1 cellular context compared by ENCODE assay signal in the genomic region with DNA sequence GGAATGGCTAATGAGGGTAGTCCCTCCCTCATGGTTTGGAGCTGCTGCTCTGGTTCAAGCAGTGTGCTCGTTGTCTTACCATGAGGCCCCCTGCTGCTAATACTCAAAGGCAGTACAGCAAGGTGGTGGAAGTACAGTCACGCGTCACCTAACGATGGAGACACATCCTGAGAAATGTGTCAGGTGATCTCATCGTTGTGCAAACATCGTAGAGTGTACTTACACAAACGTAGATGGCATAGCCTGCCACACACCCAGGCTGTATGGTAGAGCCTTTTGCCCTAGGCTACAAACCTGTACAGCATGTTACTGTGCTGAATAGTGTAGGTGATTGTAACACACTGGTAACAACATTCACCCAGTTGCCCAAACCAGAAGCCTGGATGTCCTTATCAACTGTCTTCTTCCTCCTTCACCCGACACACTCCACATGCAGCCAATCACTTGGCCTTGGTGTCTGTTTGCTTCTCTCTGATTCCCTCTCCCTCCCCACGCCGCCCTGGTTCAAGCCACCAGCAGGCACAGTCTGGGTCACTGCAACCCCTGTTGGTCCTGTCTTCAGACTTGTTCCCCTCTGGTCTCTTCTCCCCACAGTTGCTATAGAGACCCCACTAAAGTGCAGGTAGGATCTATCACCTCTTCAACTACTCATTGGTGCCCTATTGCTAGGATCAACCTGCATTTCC.
TF ChIP-seq lines count a peak whose summit lies in the region.

No MANE protein-coding gene starts in this region.

TF ChIP-seq in GM23338, 12 proteins besides CTCF, POLR2A, EP300 and RAD21:
- TF ChIP-seq ZNF462 (CRISPR knock-in tag; IDR thresholded peaks at IDR 0.05): no peak
- TF ChIP-seq, protein P1, sequence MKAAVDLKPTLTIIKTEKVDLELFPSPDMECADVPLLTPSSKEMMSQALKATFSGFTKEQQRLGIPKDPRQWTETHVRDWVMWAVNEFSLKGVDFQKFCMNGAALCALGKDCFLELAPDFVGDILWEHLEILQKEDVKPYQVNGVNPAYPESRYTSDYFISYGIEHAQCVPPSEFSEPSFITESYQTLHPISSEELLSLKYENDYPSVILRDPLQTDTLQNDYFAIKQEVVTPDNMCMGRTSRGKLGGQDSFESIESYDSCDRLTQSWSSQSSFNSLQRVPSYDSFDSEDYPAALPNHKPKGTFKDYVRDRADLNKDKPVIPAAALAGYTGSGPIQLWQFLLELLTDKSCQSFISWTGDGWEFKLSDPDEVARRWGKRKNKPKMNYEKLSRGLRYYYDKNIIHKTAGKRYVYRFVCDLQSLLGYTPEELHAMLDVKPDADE (IDR thresholded peaks at IDR 0.05): no peak
- TF ChIP-seq JUNB (IDR thresholded peaks at IDR 0.05; ENCODE audit: unreplicated experiment): no peak
- TF ChIP-seq STAT1 (IDR thresholded peaks at IDR 0.05; ENCODE audit: unreplicated experiment): no peak
- no peak for TF ChIP-seq ZNF114 (CRISPR knock-in tag; IDR thresholded peaks at IDR 0.05)
- no peak for TF ChIP-seq NANOG (IDR thresholded peaks at IDR 0.05; ENCODE audit: borderline replicate concordance)
- no peak for TF ChIP-seq POLR2AphosphoS5 (IDR thresholded peaks at IDR 0.05; ENCODE audit: low read depth)
- TF ChIP-seq CREB1 (CRISPR knock-in tag; IDR thresholded peaks at IDR 0.05; ENCODE audit: low read depth): no peak
- TF ChIP-seq, protein P2, sequence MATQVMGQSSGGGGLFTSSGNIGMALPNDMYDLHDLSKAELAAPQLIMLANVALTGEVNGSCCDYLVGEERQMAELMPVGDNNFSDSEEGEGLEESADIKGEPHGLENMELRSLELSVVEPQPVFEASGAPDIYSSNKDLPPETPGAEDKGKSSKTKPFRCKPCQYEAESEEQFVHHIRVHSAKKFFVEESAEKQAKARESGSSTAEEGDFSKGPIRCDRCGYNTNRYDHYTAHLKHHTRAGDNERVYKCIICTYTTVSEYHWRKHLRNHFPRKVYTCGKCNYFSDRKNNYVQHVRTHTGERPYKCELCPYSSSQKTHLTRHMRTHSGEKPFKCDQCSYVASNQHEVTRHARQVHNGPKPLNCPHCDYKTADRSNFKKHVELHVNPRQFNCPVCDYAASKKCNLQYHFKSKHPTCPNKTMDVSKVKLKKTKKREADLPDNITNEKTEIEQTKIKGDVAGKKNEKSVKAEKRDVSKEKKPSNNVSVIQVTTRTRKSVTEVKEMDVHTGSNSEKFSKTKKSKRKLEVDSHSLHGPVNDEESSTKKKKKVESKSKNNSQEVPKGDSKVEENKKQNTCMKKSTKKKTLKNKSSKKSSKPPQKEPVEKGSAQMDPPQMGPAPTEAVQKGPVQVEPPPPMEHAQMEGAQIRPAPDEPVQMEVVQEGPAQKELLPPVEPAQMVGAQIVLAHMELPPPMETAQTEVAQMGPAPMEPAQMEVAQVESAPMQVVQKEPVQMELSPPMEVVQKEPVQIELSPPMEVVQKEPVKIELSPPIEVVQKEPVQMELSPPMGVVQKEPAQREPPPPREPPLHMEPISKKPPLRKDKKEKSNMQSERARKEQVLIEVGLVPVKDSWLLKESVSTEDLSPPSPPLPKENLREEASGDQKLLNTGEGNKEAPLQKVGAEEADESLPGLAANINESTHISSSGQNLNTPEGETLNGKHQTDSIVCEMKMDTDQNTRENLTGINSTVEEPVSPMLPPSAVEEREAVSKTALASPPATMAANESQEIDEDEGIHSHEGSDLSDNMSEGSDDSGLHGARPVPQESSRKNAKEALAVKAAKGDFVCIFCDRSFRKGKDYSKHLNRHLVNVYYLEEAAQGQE (IDR thresholded peaks at IDR 0.05; ENCODE audit: unreplicated experiment): no peak
- TF ChIP-seq EZH2 (IDR thresholded peaks at IDR 0.05; ENCODE audit: low read depth, unreplicated experiment): no peak
- TF ChIP-seq ZNF331 (CRISPR knock-in tag; IDR thresholded peaks at IDR 0.05; ENCODE audit: low read depth): no peak
- TF ChIP-seq EZH2phosphoT487 (IDR thresholded peaks at IDR 0.05; ENCODE audit: unreplicated experiment): no peak
